Comparison of ENCODE assay signal across 8 cellular contexts in genomic region chr2:46935071-46935470, GRCh38.
"Had no signal": no experiment of that assay in that cellular context is flagged by ENCODE, and none has a peak within 500 bp of the region (broad histone marks: within the 10 kb centered on the region; RNA-seq: fewer than 3 reads in every experiment).

No MANE protein-coding gene starts in this region.

- H3K27ac ChIP-seq: GM23248, HL-60, KMS-11 had no signal

- H3K4me3 ChIP-seq: GM23248 had no signal

- H2AFZ ChIP-seq: GM23248 had no signal

- H3K27me3 Mint-ChIP-seq: IgD-negative memory B cell had no signal

- H3K4me2 ChIP-seq: KMS-11 had no signal

- DNase-seq: GM23248, GOT3, H7, HCEC 1CT, KBM-7 had no signal

- H3K27ac Mint-ChIP-seq: IgD-negative memory B cell had no signal

- H3K36me3 Mint-ChIP-seq: IgD-negative memory B cell had no signal

- H3K9me3 Mint-ChIP-seq: IgD-negative memory B cell had no signal

- H3K9ac ChIP-seq: GM23248, KMS-11 had no signal
